In genomic region chr3:61715886-61716527, GRCh38 we compare ENCODE assay signal across 24 cellular contexts.
"Had no signal": no experiment of that assay in that cellular context is flagged by ENCODE, and none has a peak within 500 bp of the region (broad histone marks: within the 10 kb centered on the region; RNA-seq: fewer than 3 reads in every experiment).

No MANE protein-coding gene starts in this region.

- H3K4me1 ChIP-seq: prostate gland, suprapubic skin had no signal

- H3K9me3 ChIP-seq: esophagus muscularis mucosa, prostate gland, right atrium auricular region, suprapubic skin, vagina had no signal

- H3K27ac ChIP-seq: esophagus muscularis mucosa, heart right ventricle, prostate gland, right atrium auricular region, skin epidermis, suprapubic skin, vagina had no signal

- DNase-seq: activated CD4-positive, alpha-beta T cell treated with anti-CD3 and anti-CD28 coated beads, Interleukin-2, amount 50 U/mL, for 1 hour; activated CD4-positive, CD25-positive, alpha-beta regulatory T cell treated with anti-CD3 and anti-CD28 coated beads, Interleukin-2, amount 50 U/mL, for 72 hours; activated CD8-positive, alpha-beta memory T cell treated with anti-CD3 and anti-CD28 coated beads for 24 hours; activated CD8-positive, alpha-beta memory T cell treated with anti-CD3 and anti-CD28 coated beads, Interleukin-2, amount 50 U/mL, for 48 hours; activated effector memory CD4-positive, alpha-beta T cell treated with Interleukin-2 at 50 U/mL for 16 hours; activated naive CD4-positive, alpha-beta T cell treated with anti-CD3 and anti-CD28 coated beads, Interleukin-2, amount 10 ng/mL, durations not matched to agents 7 days and 5 days; activated naive CD8-positive, alpha-beta T cell treated with anti-CD3 and anti-CD28 coated beads, Interleukin-2, amount 50 U/mL, for 24 hours; activated T-cell treated with anti-CD3 and anti-CD28 coated beads, Interleukin-2, amount 50 U/mL, for 48 hours; aorta; cerebellar nuclear complex; cortex of kidney; heart right ventricle; mesenchymal stem cell; naive thymus-derived CD4-positive, alpha-beta T cell; stimulated activated CD4-positive, alpha-beta T cell treated with anti-CD3 and anti-CD28 coated beads, Interleukin-15, amount 100 ng/mL, for 24 hours; stimulated activated CD4-positive, alpha-beta T cell treated with anti-CD3 and anti-CD28 coated beads, Interleukin-2, amount 100 ng/mL, for 48 hours; T1000; trophoblast cell had no signal

- H3K4me3 ChIP-seq: esophagus muscularis mucosa, heart right ventricle, prostate gland, right atrium auricular region, skin epidermis, suprapubic skin, vagina had no signal

- H3K36me3 ChIP-seq: esophagus muscularis mucosa, heart right ventricle, prostate gland, right atrium auricular region, suprapubic skin, vagina had no signal

- ATAC-seq: activated naive CD8-positive, alpha-beta T cell treated with anti-CD3 and anti-CD28 coated beads, Interleukin-2, amount 50 U/mL, for 24 hours; heart right ventricle; naive thymus-derived CD4-positive, alpha-beta T cell had no signal
